In genomic region chr14:95516554-95517209, GRCh38 we compare ENCODE assay signal across 8 cellular contexts.
DNase-seq lines count a peak whose midpoint lies in the region; ATAC-seq and TF ChIP-seq lines count a peak whose summit lies in the region.

TSS of gene SYNE3 (minus strand) at chr14:95516650. CDS start at chr14:95475821, 40,829 bp downstream.

- peaks cover 21% of the 10 kb centered on the region for H3K4me1 Mint-ChIP-seq in nephron progenitor cell

- H3K27me3 Mint-ChIP-seq in nephron progenitor cell (ENCODE audit: low read depth, poor library complexity): peaks cover 63% of the 10 kb centered on the region

- no peaks in the 10 kb centered on the region for H3K9me3 Mint-ChIP-seq in nephron progenitor cell

- DNase-seq in GM03348 (ENCODE audit: low spot score): peak; percentile 91
- peak; percentile 40 for DNase-seq in LoVo (ENCODE audit: low spot score)
- peak; percentile 67 for DNase-seq in activated T-cell treated with anti-CD3 and anti-CD28 coated beads, Interleukin-2, amount 50 U/mL, for 1 hour
- DNase-seq in fibroblast of gingiva (ENCODE audit: low read depth): peak; percentile 62
- DNase-seq in nephron progenitor cell: peak; percentile 69
- DNase-seq in DMS114 treated with DMSO at 0.1 percent for 48 hours (lab: John Stamatoyannopoulos, UW; ENCODE audit: unreplicated experiment): no peak
- no peak for DNase-seq in RKO (ENCODE audit: low spot score)

- H3K36me3 Mint-ChIP-seq in nephron progenitor cell (ENCODE audit: low read depth): no peaks in the 10 kb centered on the region

- peak within 1 kb of the TSS; percentile 80 for H3K4me3 Mint-ChIP-seq in nephron progenitor cell

- no peak within 1 kb of the TSS for H3K27ac Mint-ChIP-seq in nephron progenitor cell

- peak; percentile 47 for ATAC-seq in GM21723 (IDR thresholded peaks at IDR 0.05; ENCODE audit: unreplicated experiment)

- no peak for TF ChIP-seq CTCF in nephron progenitor cell (IDR thresholded peaks at IDR 0.05)

Comparison
In these comparisons a context has a peak if more than half of its experiments do, and no peak if none do; other contexts are left out.
1. DNase-seq: peak in GM03348 (single experiment), LoVo (single experiment), activated T-cell treated with anti-CD3 and anti-CD28 coated beads, Interleukin-2, amount 50 U/mL, for 1 hour (single experiment), fibroblast of gingiva (single experiment) and nephron progenitor cell (single experiment); none in DMS114 treated with DMSO at 0.1 percent for 48 hours (single experiment) and RKO (single experiment).